Comparison of ENCODE assay signal across 4 cellular contexts in genomic region chr14:44606576-44606975, GRCh38.
ATAC-seq and TF ChIP-seq lines count a peak whose summit lies in the region.
"Had no signal": no experiment of that assay in that cellular context is flagged by ENCODE, and none has a peak within 500 bp of the region (broad histone marks: within the 10 kb centered on the region; RNA-seq: fewer than 3 reads in every experiment).

No MANE protein-coding gene starts in this region.

- no peak for TF ChIP-seq RAD21 in Ishikawa (IDR thresholded peaks at IDR 0.05; ENCODE audit: low read depth)

- TF ChIP-seq EP300 in Ishikawa (IDR thresholded peaks at IDR 0.05; ENCODE audit: borderline replicate concordance) = peak; percentile 97

- ATAC-seq in GM19397 (IDR thresholded peaks at IDR 0.05; ENCODE audit: unreplicated experiment) = no peak
- ATAC-seq: A549; CD8-positive, alpha-beta T cell had no signal

TF ChIP-seq in Ishikawa, 13 proteins besides CTCF, POLR2A, EP300 and RAD21:
- TF ChIP-seq EGR1 (IDR thresholded peaks at IDR 0.05) (no peak), NFIC (IDR thresholded peaks at IDR 0.05) (peak; percentile 81), REST (IDR thresholded peaks at IDR 0.05; ENCODE audit: low read depth) (no peak), MAX (IDR thresholded peaks at IDR 0.05) (no peak; the same call in 1 of the 2 replicates), YY1 (IDR thresholded peaks at IDR 0.05; ENCODE audit: low read depth) (no peak), TAF1 (IDR thresholded peaks at IDR 0.05; ENCODE audit: low read depth) (no peak), FOXM1 (IDR thresholded peaks at IDR 0.05; ENCODE audit: borderline replicate concordance, low read depth) (peak; percentile 89), TCF12 (IDR thresholded peaks at IDR 0.05; ENCODE audit: low read depth) (peak; percentile 89), ZBTB7A (IDR thresholded peaks at IDR 0.05; ENCODE audit: low read depth) (no peak), CREB1 (IDR thresholded peaks at IDR 0.05; ENCODE audit: low read depth) (no peak), CEBPB (IDR thresholded peaks at IDR 0.05) (no peak), USF1 (IDR thresholded peaks at IDR 0.05) (no peak), TEAD4 (IDR thresholded peaks at IDR 0.05) (peak; percentile 67)
